Comparison of ENCODE assay signal across 19 cellular contexts in the genomic region with DNA sequence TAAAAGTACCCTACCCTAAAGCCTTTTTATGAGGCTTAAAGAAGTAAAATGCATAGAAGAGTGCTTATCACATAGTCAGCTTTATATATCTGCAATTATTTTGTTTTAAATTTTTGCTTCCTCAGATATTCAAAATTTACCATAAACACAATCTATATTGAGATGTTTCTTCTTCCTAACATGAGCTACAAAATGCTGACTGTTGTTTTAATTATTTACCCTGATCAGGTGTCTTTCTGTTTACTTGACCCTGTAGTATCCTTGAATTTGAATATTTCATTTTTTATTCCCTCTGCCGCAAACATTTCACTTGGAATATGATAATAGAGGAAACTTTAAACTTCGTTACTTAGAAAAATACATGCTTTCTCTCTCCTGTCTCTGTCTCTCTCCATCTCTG.
DNase-seq lines count a peak whose midpoint lies in the region; ATAC-seq, FAIRE-seq and TF ChIP-seq lines count a peak whose summit lies in the region.
"Had no signal": no experiment of that assay in that cellular context is flagged by ENCODE, and none has a peak within 500 bp of the region (broad histone marks: within the 10 kb centered on the region; RNA-seq: fewer than 3 reads in every experiment).

No MANE protein-coding gene starts in this region.

- H3K9me3 ChIP-seq in A549 = no peaks in the 10 kb centered on the region
- H3K9me3 ChIP-seq in K562 (replicated peaks; ENCODE audit: control insufficient read depth, insufficient read depth, low read depth, low read length) = no peaks in the 10 kb centered on the region
- H3K9me3 ChIP-seq: Caco-2 had no signal

- no peak for TF ChIP-seq CTCF in A549 (IDR thresholded peaks at IDR 0.05)
- no peak for TF ChIP-seq CTCF in GM23338 (conservative IDR thresholded peaks at IDR 0.05; ENCODE audit: low read depth in 2 of 2)
- TF ChIP-seq CTCF in K562 (IDR thresholded peaks at IDR 0.05 in 2 of 3, conservative IDR thresholded peaks at IDR 0.05 in 1 of 3; ENCODE audit: insufficient read depth in 2 of 3, low read depth in 1 of 3, low read length in 3 of 3) = no peak

- H3K9ac ChIP-seq in K562 (ENCODE audit: insufficient read depth in 1 of 2, low read depth in 2 of 2, low read length in 2 of 2) = no peak overlapping the region
- H3K9ac ChIP-seq: BLaER1 treated with 17β-estradiol and CSF1 and Interleukin-3, amounts not matched to agents 10 nM and 100 nM had no signal

- DNase-seq in A549 (ENCODE audit: low read depth in 1 of 2, low spot score in 1 of 2) (no peak), GM23338 (ENCODE audit: low spot score) (no peak), K562 (ENCODE audit: extremely low read depth in 1 of 4, low spot score in 3 of 4) (no peak), NOMO-1 (lab: John Stamatoyannopoulos, UW; ENCODE audit: unreplicated experiment in 2 of 2) (no peak)
- no peak for DNase-seq in activated CD8-positive, alpha-beta memory T cell treated with anti-CD3 and anti-CD28 coated beads, Interleukin-2, amount 50 U/mL, for 48 hours
- DNase-seq: 8988T; AML-193; Caco-2; Calu3; CD4-positive, alpha-beta T cell; CD8-positive, alpha-beta T cell; DMS79 treated with DMSO at 0.1 percent for 48 hours; GF-D8 had no signal

- intact Hi-C loops in K562 (cut with micrococcal nuclease) = no loop called here

- POLR2A ChIA-PET in A549 (lab: Yijun Ruan, JAX) (no interaction called here), K562 (lab: Yijun Ruan, JAX) (no interaction called here)

- no peak overlapping the region for H2AFZ ChIP-seq in GM23338
- no peak overlapping the region for H2AFZ ChIP-seq in K562 (ENCODE audit: low read depth, low read length)

- in situ Hi-C loops in K562 (cut with MboI) = no loop called here

- H3K4me3 ChIP-seq in A549 (no peak overlapping the region), GM23338 (no peak overlapping the region), K562 (no peak overlapping the region)
- H3K4me3 ChIP-seq: BLaER1 treated with 17β-estradiol and CSF1 and Interleukin-3, amounts not matched to agents 10 nM and 100 nM had no signal

- H4K20me1 ChIP-seq in GM23338 (replicated peaks; ENCODE audit: insufficient read depth) (no peaks in the 10 kb centered on the region), K562 (replicated peaks; ENCODE audit: control insufficient read depth, insufficient read depth, low read length) (no peaks in the 10 kb centered on the region)
- H4K20me1 ChIP-seq: BLaER1 treated with 17β-estradiol and CSF1 and Interleukin-3, amounts not matched to agents 10 nM and 100 nM had no signal

- H3K4me2 ChIP-seq in A549 = no peak overlapping the region
- H3K4me2 ChIP-seq in GM23338 = no peak overlapping the region
- no peak overlapping the region for H3K4me2 ChIP-seq in K562 (ENCODE audit: insufficient read depth, low read length)
- H3K4me2 ChIP-seq: BLaER1 treated with 17β-estradiol and CSF1 and Interleukin-3, amounts not matched to agents 10 nM and 100 nM had no signal

- no peaks in the 10 kb centered on the region for H3K4me1 ChIP-seq in A549
- peaks cover 31% of the 10 kb centered on the region for H3K4me1 ChIP-seq in GM23338 (ENCODE audit: insufficient read depth)
- H3K4me1 ChIP-seq in K562 (replicated peaks in 1 of 2; ENCODE audit: control insufficient read depth in 2 of 2, insufficient read depth in 2 of 2, low read length in 2 of 2) = no peaks in the 10 kb centered on the region
- H3K4me1 ChIP-seq: Caco-2 had no signal

- CTCF ChIA-PET in A549 (lab: Yijun Ruan, JAX) = interaction anchor here (1.0 kb wide), 1 partner anchor 10 kb away, joined by 3 read pairs; no protein-coding TSS in a partner anchor
- CTCF ChIA-PET in K562 (lab: Yijun Ruan, JAX; ENCODE audit: low intra/inter-chr PET ratio) = no interaction called here

- H3K4me1 Mint-ChIP-seq in GM23338 = peaks cover 33% of the 10 kb centered on the region
- H3K4me1 Mint-ChIP-seq: B cell had no signal

- no peak overlapping the region for H3K4me3 Mint-ChIP-seq in GM23338
- H3K4me3 Mint-ChIP-seq: B cell; CD4-positive, alpha-beta T cell; CD8-positive, alpha-beta T cell had no signal

- WGBS in A549 (ENCODE audit: missing lambda C conversion rate) = 22% methylated on average over 2 of the region's 2 CpGs
- WGBS in K562 (ENCODE audit: insufficient coverage, low coverage, missing lambda C conversion rate) = 0% methylated on average over 2 of the region's 2 CpGs

- TF ChIP-seq EP300 in A549 (IDR thresholded peaks at IDR 0.05) = no peak
- no peak for TF ChIP-seq EP300 in K562 (IDR thresholded peaks at IDR 0.05; ENCODE audit: low read length)

- no peaks in the 10 kb centered on the region for H3K9me1 ChIP-seq in K562 (ENCODE audit: control insufficient read depth, insufficient read depth, low read length)

- H3K9me2 ChIP-seq in GM23338 (ENCODE audit: insufficient read depth) = no peaks in the 10 kb centered on the region

- H3K27ac Mint-ChIP-seq in GM23338 = peak overlapping the region; percentile 0; the same call in 1 of the 2 replicates
- H3K27ac Mint-ChIP-seq: B cell; CD4-positive, alpha-beta T cell; CD8-positive, alpha-beta T cell had no signal

- H3F3A ChIP-seq in GM23338 (replicated peaks; ENCODE audit: low read depth) = no peaks in the 10 kb centered on the region

- no TSS peak for BruUV-seq in K562 (replicated peaks; lab: Mats Ljungman, UMichigan)

- peaks cover 7% of the 10 kb centered on the region; the same call in 2 of the 3 replicates for H3K36me3 Mint-ChIP-seq in GM23338 (ENCODE audit: low read depth)
- H3K36me3 Mint-ChIP-seq: CD8-positive, alpha-beta T cell had no signal

- TF ChIP-seq POLR2A in A549 (IDR thresholded peaks at IDR 0.05; ENCODE audit: low read length) (no peak), K562 (conservative IDR thresholded peaks at IDR 0.05) (no peak)

- H3K27me3 Mint-ChIP-seq in GM23338 (ENCODE audit: insufficient read depth, low read depth, poor library complexity) = peaks cover 2% of the 10 kb centered on the region
- H3K27me3 Mint-ChIP-seq: B cell had no signal

- H3K79me2 ChIP-seq in GM23338 (replicated peaks; ENCODE audit: insufficient read depth) = no peaks in the 10 kb centered on the region
- no peaks in the 10 kb centered on the region for H3K79me2 ChIP-seq in K562 (ENCODE audit: control insufficient read depth, insufficient read depth, low read length)

- H3K27me3 ChIP-seq in GM23338 (ENCODE audit: insufficient read depth) (no peaks in the 10 kb centered on the region), K562 (ENCODE audit: control insufficient read depth in 2 of 2, insufficient read depth in 2 of 2, low read length in 2 of 2) (no peaks in the 10 kb centered on the region)
- H3K27me3 ChIP-seq: BLaER1 treated with 17β-estradiol and CSF1 and Interleukin-3, amounts not matched to agents 10 nM and 100 nM had no signal

- H3K36me3 ChIP-seq in GM23338 (ENCODE audit: insufficient read depth) (no peaks in the 10 kb centered on the region), K562 (ENCODE audit: control insufficient read depth, insufficient read depth, low read length) (no peaks in the 10 kb centered on the region)
- H3K36me3 ChIP-seq: BLaER1 treated with 17β-estradiol and CSF1 and Interleukin-3, amounts not matched to agents 10 nM and 100 nM had no signal

- FAIRE-seq in A549 (lab: Jason Lieb, UNC) (no peak), K562 (lab: Jason Lieb, UNC) (no peak)
- FAIRE-seq: G401.6, GM12891, GM19239 had no signal

- H3K27ac ChIP-seq in A549 (no peak overlapping the region), GM23338 (ENCODE audit: low read depth) (no peak overlapping the region), K562 (ENCODE audit: extremely low read depth, low read depth, low read length) (no peak overlapping the region)
- H3K27ac ChIP-seq: BLaER1 treated with 17β-estradiol and CSF1 and Interleukin-3, amounts not matched to agents 10 nM and 100 nM; C4-2B had no signal

- peaks cover 1% of the 10 kb centered on the region; the same call in 2 of the 3 replicates for H3K9me3 Mint-ChIP-seq in GM23338

- no peak for TF ChIP-seq RAD21 in A549 (conservative IDR thresholded peaks at IDR 0.05 in 1 of 2, IDR thresholded peaks at IDR 0.05 in 1 of 2)
- TF ChIP-seq RAD21 in K562 (CRISPR knock-in tag; conservative IDR thresholded peaks at IDR 0.05 in 1 of 2, IDR thresholded peaks at IDR 0.05 in 1 of 2) = no peak

- ATAC-seq in A549 (no peak), GM23338 (no peak), K562 (no peak)
- ATAC-seq: CD8-positive, alpha-beta T cell had no signal

TF ChIP-seq in A549, 52 proteins besides CTCF, POLR2A, EP300 and RAD21:
- no peak for TF ChIP-seq HOXB13 (CRISPR knock-in tag; IDR thresholded peaks at IDR 0.05; ENCODE audit: low read depth)
- peak; percentile 59 for TF ChIP-seq MAFK (IDR thresholded peaks at IDR 0.05; ENCODE audit: partially characterized antibody)

TF ChIP-seq in GM23338, 12 proteins besides CTCF, POLR2A, EP300 and RAD21 (continues in another document):
- TF ChIP-seq POLR2AphosphoS5 (IDR thresholded peaks at IDR 0.05; ENCODE audit: low read depth) (no peak), CREB1 (CRISPR knock-in tag; IDR thresholded peaks at IDR 0.05; ENCODE audit: low read depth) (no peak)
- TF ChIP-seq, protein P1, sequence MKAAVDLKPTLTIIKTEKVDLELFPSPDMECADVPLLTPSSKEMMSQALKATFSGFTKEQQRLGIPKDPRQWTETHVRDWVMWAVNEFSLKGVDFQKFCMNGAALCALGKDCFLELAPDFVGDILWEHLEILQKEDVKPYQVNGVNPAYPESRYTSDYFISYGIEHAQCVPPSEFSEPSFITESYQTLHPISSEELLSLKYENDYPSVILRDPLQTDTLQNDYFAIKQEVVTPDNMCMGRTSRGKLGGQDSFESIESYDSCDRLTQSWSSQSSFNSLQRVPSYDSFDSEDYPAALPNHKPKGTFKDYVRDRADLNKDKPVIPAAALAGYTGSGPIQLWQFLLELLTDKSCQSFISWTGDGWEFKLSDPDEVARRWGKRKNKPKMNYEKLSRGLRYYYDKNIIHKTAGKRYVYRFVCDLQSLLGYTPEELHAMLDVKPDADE (IDR thresholded peaks at IDR 0.05) = no peak

TF ChIP-seq in K562, 482 proteins besides CTCF, POLR2A, EP300 and RAD21:
- peak; percentile 33; the same call in 1 of the 2 replicates for TF ChIP-seq ZNF316 (IDR thresholded peaks at IDR 0.05)
- no peak for TF ChIP-seq ZNF121 (CRISPR knock-in tag; conservative IDR thresholded peaks at IDR 0.05)
- no peak for TF ChIP-seq NR2F6 (CRISPR knock-in tag; IDR thresholded peaks at IDR 0.05)
- TF ChIP-seq FOXP1 (CRISPR knock-in tag; IDR thresholded peaks at IDR 0.05) = no peak
- peak; percentile 26; the same call in 1 of the 2 replicates for TF ChIP-seq MAFK (IDR thresholded peaks at IDR 0.05; ENCODE audit: low read length)
